In the genomic region with DNA sequence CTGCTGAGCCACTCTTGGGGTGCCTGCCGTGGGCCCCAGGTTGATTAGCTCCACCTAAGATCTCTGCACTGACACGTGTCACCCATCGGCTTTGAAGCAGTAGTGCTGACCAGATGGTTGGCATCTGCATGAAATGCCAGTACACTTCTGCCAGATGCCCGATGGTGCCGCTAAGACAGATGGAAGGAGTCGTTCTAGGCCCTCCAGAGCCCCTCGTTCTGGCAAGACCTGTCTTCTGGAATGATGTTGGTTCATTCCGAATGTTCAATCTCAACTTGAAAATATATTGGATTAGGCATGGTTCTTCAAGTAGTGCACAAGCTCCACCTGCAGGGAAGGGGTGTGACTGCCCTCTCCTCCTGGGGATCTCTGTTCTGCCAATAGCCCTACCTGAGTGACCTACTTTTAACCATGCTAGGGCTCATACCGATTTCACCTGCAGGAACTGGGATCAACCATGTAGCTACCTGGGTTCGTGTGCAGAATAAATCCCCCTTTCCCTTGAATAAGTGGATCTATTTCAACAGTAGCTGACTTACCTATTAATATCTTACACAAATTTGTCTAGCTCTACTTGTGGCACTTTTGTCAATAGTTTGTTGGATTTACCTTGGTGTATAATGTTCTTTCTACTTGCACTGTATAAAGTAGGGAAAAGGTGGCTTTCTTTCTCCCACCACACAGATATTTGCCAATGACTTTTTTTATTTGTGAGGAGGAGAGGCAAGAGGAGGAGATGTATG, we compare ENCODE assay signal across 9 cellular contexts.
DNase-seq lines count a peak whose midpoint lies in the region; ATAC-seq and TF ChIP-seq lines count a peak whose summit lies in the region.
"Had no signal": no experiment of that assay in that cellular context is flagged by ENCODE, and none has a peak within 500 bp of the region (broad histone marks: within the 10 kb centered on the region; RNA-seq: fewer than 3 reads in every experiment).

No MANE protein-coding gene starts in this region.

- CTCF ChIA-PET in AG04449 (lab: Yijun Ruan, JAX): interaction anchor here (0.9 to 4.2 kb wide), 11 partner anchors 9 to 310 kb away, joined by 3 to 58 read pairs (median 5); no protein-coding TSS in a partner anchor

- H3K4me3 ChIP-seq in AG04449 (ENCODE audit: low read depth, low read length) (no peak overlapping the region), HFF-Myc (replicated peaks; ENCODE audit: low read depth, low read length) (no peak overlapping the region)

- DNase-seq in AG04449 (ENCODE audit: low read depth, low spot score) (no peak), HFF-Myc (ENCODE audit: extremely low read depth, low read depth) (no peak), UCSD-AML1 (lab: John Stamatoyannopoulos, UW; ENCODE audit: unreplicated experiment) (peak; percentile 13), left colon (peak; percentile 27 to 32), OCI-M2 (lab: John Stamatoyannopoulos, UW; ENCODE audit: unreplicated experiment) (no peak)
- no peak for DNase-seq in effector CD4-positive, alpha-beta T cell
- DNase-seq: activated naive CD8-positive, alpha-beta T cell treated with anti-CD3 and anti-CD28 coated beads, Interleukin-2, amount 50 U/mL, for 24 hours had no signal

- POLR2A ChIA-PET in AG04449 (lab: Yijun Ruan, JAX): no interaction called here

- TF ChIP-seq CTCF in AG04449 (IDR thresholded peaks at IDR 0.05; ENCODE audit: insufficient read depth, low read length, missing control alignments): peak; percentile 42
- peak; percentile 10 for TF ChIP-seq CTCF in HFF-Myc (IDR thresholded peaks at IDR 0.05; ENCODE audit: low read depth, low read length, missing control alignments)

- intact Hi-C loops in left colon (cut with DNase I, micrococcal nuclease): no loop called here

- ATAC-seq in left colon (peak; percentile 90), HG03378 (IDR thresholded peaks at IDR 0.05; ENCODE audit: unreplicated experiment) (no peak), GM18868 (IDR thresholded peaks at IDR 0.05; ENCODE audit: unreplicated experiment) (no peak)
- ATAC-seq: activated naive CD8-positive, alpha-beta T cell treated with anti-CD3 and anti-CD28 coated beads, Interleukin-2, amount 50 U/mL, for 24 hours had no signal

Comparison
In these comparisons a context has a peak if more than half of its experiments do, and no peak if none do; other contexts are left out.
1. DNase-seq: peak in UCSD-AML1 (single experiment) and left colon (2 of 2); none in AG04449 (single experiment), HFF-Myc (single experiment), OCI-M2 (single experiment) and effector CD4-positive, alpha-beta T cell (single experiment).